2 cellular contexts compared by ENCODE assay signal in genomic region chr9:35500130-35500748, GRCh38.
TF ChIP-seq lines count a peak whose summit lies in the region.

No MANE protein-coding gene starts in this region.

TF ChIP-seq in liver, 16 proteins besides CTCF, POLR2A, EP300 and RAD21 (continued from another document):
- no peak for TF ChIP-seq HNF4G (IDR thresholded peaks at IDR 0.05)
- TF ChIP-seq JUND (IDR thresholded peaks at IDR 0.05): no peak
- TF ChIP-seq FOXA1 (IDR thresholded peaks at IDR 0.05): no peak
- TF ChIP-seq NR2F2 (IDR thresholded peaks at IDR 0.05): no peak
- no peak for TF ChIP-seq ZBTB33 (IDR thresholded peaks at IDR 0.05)
- no peak for TF ChIP-seq MAX (IDR thresholded peaks at IDR 0.05)
- no peak for TF ChIP-seq GABPA (IDR thresholded peaks at IDR 0.05 in 1 of 2, conservative IDR thresholded peaks at IDR 0.05 in 1 of 2)

TF ChIP-seq in HepG2, 621 proteins besides CTCF, POLR2A, EP300 and RAD21 (continued from another document):
- TF ChIP-seq PAXIP1 (CRISPR knock-in tag; conservative IDR thresholded peaks at IDR 0.05) (no peak), RARA (CRISPR knock-in tag; IDR thresholded peaks at IDR 0.05) (no peak), ZNF329 (CRISPR knock-in tag; IDR thresholded peaks at IDR 0.05; ENCODE audit: low read depth) (no peak), ZBTB20 (CRISPR knock-in tag; IDR thresholded peaks at IDR 0.05; ENCODE audit: borderline replicate concordance, low read depth) (no peak), CCDC6 (CRISPR knock-in tag; IDR thresholded peaks at IDR 0.05) (no peak), ARID3A (IDR thresholded peaks at IDR 0.05; ENCODE audit: low read depth, low read length) (no peak), PBX3 (CRISPR knock-in tag; IDR thresholded peaks at IDR 0.05; ENCODE audit: borderline replicate concordance) (no peak), SSRP1 (CRISPR knock-in tag; IDR thresholded peaks at IDR 0.05) (no peak)
TF ChIP-seq in HepG2: peak in this region for 0.
